Comparison of ENCODE assay signal across 1 cellular context in genomic region chr19:44221291-44221690, GRCh38. TPM values are rescaled to one million over a fixed set of nuclear protein-coding genes. Genes with fewer than 3 reads are reported as not detected.
"Had no signal": no experiment of that assay in that cellular context is flagged by ENCODE, and none has a peak within 500 bp of the region (broad histone marks: within the 10 kb centered on the region; RNA-seq: fewer than 3 reads in every experiment).

No MANE protein-coding gene starts in this region.

RNA-seq across cellular contexts. Expression of gene ZNF233, which starts 38.4 kb away (rescaled TPM):
- total RNA-seq: vagina had no signal
